ENCODE assay signal across 27 cellular contexts in the genomic region with DNA sequence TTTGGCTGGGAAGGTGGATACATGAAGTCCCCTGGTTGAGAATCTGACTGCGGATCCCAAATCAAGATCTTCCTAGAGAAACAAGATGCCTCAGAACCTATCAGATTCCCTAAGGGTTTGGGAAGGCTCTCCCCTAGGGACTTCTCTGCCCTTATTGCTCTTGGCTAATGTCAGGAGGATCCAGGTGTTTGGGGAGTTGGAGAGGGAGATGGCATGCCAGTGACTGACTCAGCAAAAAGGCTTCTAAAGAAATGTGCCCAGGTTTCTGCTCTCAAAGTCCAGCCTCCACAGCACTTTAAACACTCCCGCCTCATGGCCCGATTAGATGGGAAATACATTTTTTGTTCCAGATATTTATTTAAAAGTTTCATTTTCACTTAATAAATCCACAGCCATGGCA.
"Had no signal": no experiment of that assay in that cellular context is flagged by ENCODE, and none has a peak within 500 bp of the region (broad histone marks: within the 10 kb centered on the region; RNA-seq: fewer than 3 reads in every experiment).

No MANE protein-coding gene starts in this region.

- H3K9me3 Mint-ChIP-seq: memory B cell had no signal

- H3K4me3 ChIP-seq: colonic mucosa, gastrocnemius medialis, heart right ventricle, left lung, lung had no signal

- H3K4me1 Mint-ChIP-seq: endodermal cell; memory B cell; naive thymus-derived CD4-positive, alpha-beta T cell had no signal

- FAIRE-seq: endometrium, islet of Langerhans, keratinocyte had no signal

- H3K27me3 Mint-ChIP-seq: dendritic cell treated with granulocyte-macrophage colony-stimulating factor and Interleukin-4, amounts not matched to agents 40 ng/mL and 50 ng/mL, for 4 days; effector memory CD8-positive, alpha-beta T cell; memory B cell; naive thymus-derived CD4-positive, alpha-beta T cell had no signal

- DNase-seq: colonic mucosa; cortex of kidney; effector CD8-positive, alpha-beta T cell; effector memory CD8-positive, alpha-beta T cell; endodermal cell; erythroblast; foreskin melanocyte; gastrocnemius medialis; glutamatergic neuron; head of caudate nucleus; heart right ventricle; hippocampal formation; left cardiac atrium; left lung; left ventricle myocardium superior; mammary epithelial cell; mesendoderm; midbrain; naive thymus-derived CD4-positive, alpha-beta T cell had no signal

- H3K4me1 ChIP-seq: colonic mucosa, gastrocnemius medialis, heart right ventricle, left lung had no signal

- H3K4me3 Mint-ChIP-seq: dendritic cell treated with granulocyte-macrophage colony-stimulating factor and Interleukin-4, amounts not matched to agents 40 ng/mL and 50 ng/mL, for 4 days; effector memory CD8-positive, alpha-beta T cell; endodermal cell; memory B cell; naive thymus-derived CD4-positive, alpha-beta T cell had no signal

- H3K27ac ChIP-seq: colonic mucosa, epithelial cell of prostate, gastrocnemius medialis, heart right ventricle, left lung had no signal

- H3K9me3 ChIP-seq: colonic mucosa, gastrocnemius medialis, left lung had no signal

- ATAC-seq: effector memory CD8-positive, alpha-beta T cell; esophagus mucosa; gastrocnemius medialis; heart right ventricle; left cardiac atrium; left lung; left ventricle myocardium superior; naive thymus-derived CD4-positive, alpha-beta T cell had no signal

- H3K27ac Mint-ChIP-seq: dendritic cell treated with granulocyte-macrophage colony-stimulating factor and Interleukin-4, amounts not matched to agents 40 ng/mL and 50 ng/mL, for 4 days; effector memory CD8-positive, alpha-beta T cell; endodermal cell; memory B cell; naive thymus-derived CD4-positive, alpha-beta T cell had no signal

- H3K36me3 Mint-ChIP-seq: memory B cell; naive thymus-derived CD4-positive, alpha-beta T cell had no signal

- H3K36me3 ChIP-seq: colonic mucosa, gastrocnemius medialis, heart right ventricle, left lung had no signal

- H3K27me3 ChIP-seq: colonic mucosa, gastrocnemius medialis, heart right ventricle, left lung had no signal
